ENCODE assay signal across 40 cellular contexts in genomic region chr1:182413486-182413885, GRCh38. TPM values are rescaled to one million over a fixed set of nuclear protein-coding genes. Genes with fewer than 3 reads are reported as not detected.
"Had no signal": no experiment of that assay in that cellular context is flagged by ENCODE, and none has a peak within 500 bp of the region (broad histone marks: within the 10 kb centered on the region; RNA-seq: fewer than 3 reads in every experiment).

No MANE protein-coding gene starts in this region.

- ATAC-seq: activated naive CD4-positive, alpha-beta T cell treated with anti-CD3 and anti-CD28 coated beads, Interleukin-2, amount 50 U/mL, for 72 hours; activated naive CD8-positive, alpha-beta T cell treated with anti-CD3 and anti-CD28 coated beads, Interleukin-2, amount 50 U/mL, for 24 hours; activated T-cell treated with anti-CD3 and anti-CD28 coated beads, Interleukin-2, amount 50 U/mL, for 4 hours; activated T-cell treated with anti-CD3 and anti-CD28 coated beads, Interleukin-2, amount 50 U/mL, for 72 hours; activated T-helper 17 cell treated with anti-CD3 and anti-CD28 coated beads, Interleukin-2, amount 50 U/mL, for 72 hours; body of pancreas had no signal

- H3K27me3 ChIP-seq: ascending aorta, body of pancreas, brain microvascular endothelial cell, cardiac muscle cell had no signal

- DNase-seq: activated effector memory CD4-positive, alpha-beta T cell treated with anti-CD3 and anti-CD28 coated beads, Interleukin-2, amount 50 U/mL, for 16 hours; activated effector memory CD4-positive, alpha-beta T cell treated with Interleukin-2 at 50 U/mL for 16 hours; activated gamma-delta T cell; activated gamma-delta T cell treated with Interleukin-2 at 50 U/mL for 16 hours; activated naive CD4-positive, alpha-beta T cell; activated naive CD4-positive, alpha-beta T cell treated with anti-CD3 and anti-CD28 coated beads for 36 hours; activated naive CD4-positive, alpha-beta T cell treated with anti-CD3 and anti-CD28 coated beads, Interleukin-2, amount 10 ng/mL, durations not matched to agents 7 days and 5 days; activated naive CD4-positive, alpha-beta T cell treated with anti-CD3 and anti-CD28 coated beads, Interleukin-2, amount 50 U/mL, for 16 hours; activated naive CD4-positive, alpha-beta T cell treated with Interleukin-2 at 50 U/mL for 16 hours; activated naive CD8-positive, alpha-beta T cell treated with anti-CD3 and anti-CD28 coated beads for 36 hours; activated naive CD8-positive, alpha-beta T cell treated with anti-CD3 and anti-CD28 coated beads, Interleukin-2, amount 10 ng/mL, durations not matched to agents 7 days and 5 days; activated naive CD8-positive, alpha-beta T cell treated with anti-CD3 and anti-CD28 coated beads, Interleukin-2, amount 50 U/mL, for 24 hours; activated T-cell treated with anti-CD3 and anti-CD28 coated beads, Interleukin-2, amount 50 U/mL, for 1 hour; activated T-cell treated with anti-CD3 and anti-CD28 coated beads, Interleukin-2, amount 50 U/mL, for 24 hours; activated T-cell treated with anti-CD3 and anti-CD28 coated beads, Interleukin-2, amount 50 U/mL, for 4 hours; activated T-cell treated with anti-CD3 and anti-CD28 coated beads, Interleukin-2, amount 50 U/mL, for 48 hours; activated T-cell treated with anti-CD3 and anti-CD28 coated beads, Interleukin-2, amount 50 U/mL, for 72 hours; adrenal gland; amniotic stem cell; amygdala; anterior cingulate cortex; aorta; body of pancreas; brain microvascular endothelial cell; caudate nucleus; central memory CD4-positive, alpha-beta T cell; cerebellar nuclear complex had no signal

- H3K27ac ChIP-seq: adrenal gland, ascending aorta, body of pancreas, brain microvascular endothelial cell, breast epithelium, cardiac muscle cell had no signal

- H3K4me3 ChIP-seq: adrenal gland, ascending aorta, body of pancreas, breast epithelium, cardiac muscle cell had no signal

- H3K36me3 ChIP-seq: adrenal gland, ascending aorta, brain microvascular endothelial cell, breast epithelium, cardiac muscle cell had no signal

- FAIRE-seq: astrocyte, bronchial epithelial cell had no signal

- H3K9me3 ChIP-seq: adrenal gland, ascending aorta, body of pancreas, breast epithelium had no signal

- H3K4me1 ChIP-seq: adrenal gland, breast epithelium had no signal

RNA-seq across cellular contexts. Expression of gene TEDDM1, which starts 13.0 kb away (rescaled TPM):
- total RNA-seq: activated naive CD4-positive, alpha-beta T cell treated with anti-CD3 and anti-CD28 coated beads for 36 hours; activated naive CD4-positive, alpha-beta T cell treated with anti-CD3 and anti-CD28 coated beads, Interleukin-2, amount 50 U/mL, for 72 hours; activated naive CD8-positive, alpha-beta T cell treated with anti-CD3 and anti-CD28 coated beads for 36 hours; activated naive CD8-positive, alpha-beta T cell treated with anti-CD3 and anti-CD28 coated beads, Interleukin-2, amount 10 ng/mL, durations not matched to agents 7 days and 5 days; activated T-cell treated with anti-CD3 and anti-CD28 coated beads, Interleukin-2, amount 50 U/mL, for 4 hours; activated T-cell treated with anti-CD3 and anti-CD28 coated beads, Interleukin-2, amount 50 U/mL, for 72 hours; activated T-helper 1 cell treated with anti-CD3 and anti-CD28 coated beads, Interleukin-12 subunit alpha, Interleukin-12 subunit beta, Interleukin-2, Interleukin-4 antibody, amounts not matched to agents 30 ng/mL and 10 ng/mL and 1 ng/mL, durations not matched to agents 14 hours and 24 hours and 36 hours; activated T-helper 17 cell treated with anti-CD3 and anti-CD28 coated beads, Interleukin-2, amount 50 U/mL, for 72 hours; activated T-helper 2 cell treated with anti-CD3 and anti-CD28 coated beads, Interferon-gamma antibody, Interleukin-2, Interleukin-4, amounts not matched to agents 10 μg/mL and 5 μg/mL and 100 μg/mL, durations not matched to agents 14 hours and 24 hours and 36 hours; adrenal gland; aorta; ascending aorta; astrocyte; body of pancreas; breast epithelium; bronchial epithelial cell; cardiac muscle cell; cardiac septum; cerebellum; chondrocyte had no signal
- polyA plus RNA-seq: adipose tissue, adrenal gland, aorta, cardiac muscle cell had no signal

RNA-seq across cellular contexts. Expression of gene RGSL1, which starts 36.5 kb away (rescaled TPM):
- total RNA-seq: activated naive CD4-positive, alpha-beta T cell treated with anti-CD3 and anti-CD28 coated beads for 36 hours; activated naive CD4-positive, alpha-beta T cell treated with anti-CD3 and anti-CD28 coated beads, Interleukin-2, amount 50 U/mL, for 72 hours; activated naive CD8-positive, alpha-beta T cell treated with anti-CD3 and anti-CD28 coated beads for 36 hours; activated naive CD8-positive, alpha-beta T cell treated with anti-CD3 and anti-CD28 coated beads, Interleukin-2, amount 10 ng/mL, durations not matched to agents 7 days and 5 days; activated T-cell treated with anti-CD3 and anti-CD28 coated beads, Interleukin-2, amount 50 U/mL, for 4 hours; activated T-cell treated with anti-CD3 and anti-CD28 coated beads, Interleukin-2, amount 50 U/mL, for 72 hours; activated T-helper 1 cell treated with anti-CD3 and anti-CD28 coated beads, Interleukin-12 subunit alpha, Interleukin-12 subunit beta, Interleukin-2, Interleukin-4 antibody, amounts not matched to agents 30 ng/mL and 10 ng/mL and 1 ng/mL, durations not matched to agents 14 hours and 24 hours and 36 hours; activated T-helper 17 cell treated with anti-CD3 and anti-CD28 coated beads, Interleukin-2, amount 50 U/mL, for 72 hours; activated T-helper 2 cell treated with anti-CD3 and anti-CD28 coated beads, Interferon-gamma antibody, Interleukin-2, Interleukin-4, amounts not matched to agents 10 μg/mL and 5 μg/mL and 100 μg/mL, durations not matched to agents 14 hours and 24 hours and 36 hours; adrenal gland; aorta; ascending aorta; astrocyte; body of pancreas; breast epithelium; bronchial epithelial cell; cardiac muscle cell; cardiac septum; cerebellum; chondrocyte had no signal
- polyA plus RNA-seq: adipose tissue, adrenal gland, aorta, cardiac muscle cell had no signal
